Comparison of ENCODE assay signal across 13 cellular contexts in the genomic region with DNA sequence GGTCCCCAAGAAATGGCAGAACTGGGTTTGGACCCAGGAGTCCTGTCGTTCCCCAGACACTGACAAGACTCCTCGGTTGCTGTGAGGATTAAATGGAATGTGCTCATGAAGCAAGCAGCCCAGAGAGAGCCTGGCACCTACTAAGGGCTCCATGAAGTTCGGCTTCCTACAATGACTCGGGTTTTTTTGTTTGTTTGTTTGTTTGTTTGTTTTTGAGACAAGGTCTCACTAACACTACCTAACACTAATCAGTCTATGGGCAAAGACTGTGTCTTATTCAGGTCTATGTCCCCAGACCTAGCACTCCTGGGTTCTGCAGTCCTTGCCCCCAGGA. TPM values are rescaled to one million over a fixed set of nuclear protein-coding genes. Genes with fewer than 3 reads are reported as not detected.
A peak's percentile ranks its signal among the peaks of the same experiment; 100 is the strongest.
DNase-seq lines count a peak whose midpoint lies in the region; ATAC-seq, FAIRE-seq and TF ChIP-seq lines count a peak whose summit lies in the region.
"Had no signal": no experiment of that assay in that cellular context is flagged by ENCODE, and none has a peak within 500 bp of the region (broad histone marks: within the 10 kb centered on the region; RNA-seq: fewer than 3 reads in every experiment).

No MANE protein-coding gene starts in this region.

- H3K9ac ChIP-seq in keratinocyte (ENCODE audit: control insufficient read depth, extremely low read depth, insufficient read depth, low read length): no peak overlapping the region

- TF ChIP-seq RAD21 in A549 (conservative IDR thresholded peaks at IDR 0.05 in 1 of 2, IDR thresholded peaks at IDR 0.05 in 1 of 2): no peak

- no peak for ATAC-seq in A549
- no peak for ATAC-seq in GM19455 (IDR thresholded peaks at IDR 0.05; ENCODE audit: unreplicated experiment)

- H3K4me1 ChIP-seq in A549: peaks cover 34% of the 10 kb centered on the region
- H3K4me1 ChIP-seq in keratinocyte (ENCODE audit: control insufficient read depth, extremely low read depth, insufficient read depth, low read length): peaks cover 21% of the 10 kb centered on the region
- no peaks in the 10 kb centered on the region for H3K4me1 ChIP-seq in HAP-1
- H3K4me1 ChIP-seq: body of pancreas, colonic mucosa, lower lobe of right lung, stomach had no signal

- no peak for TF ChIP-seq POLR2A in A549 (IDR thresholded peaks at IDR 0.05; ENCODE audit: low read length)

- CTCF ChIA-PET in A549 (lab: Yijun Ruan, JAX) (interaction anchor here (0.7 to 4.6 kb wide), 17 partner anchors 11 to 662 kb away, joined by 3 to 26 read pairs (median 3); no protein-coding TSS in a partner anchor), HEK293T (lab: Yijun Ruan, JAX) (interaction anchor here (2.1 kb wide), 1 partner anchor 208 kb away, joined by 16 read pairs; no protein-coding TSS in a partner anchor)

- H3K79me2 ChIP-seq in keratinocyte (ENCODE audit: control insufficient read depth, insufficient read depth, low read length): no peaks in the 10 kb centered on the region

- in situ Hi-C loops in HAP-1 (cut with MboI; ENCODE audit: low sequenced_read_pairs): loop anchor here (5.0 to 10.0 kb wide), 2 partner anchors 109 to 216 kb away; no protein-coding TSS in a partner anchor

- H4K20me1 ChIP-seq in keratinocyte (ENCODE audit: control insufficient read depth, extremely low read depth, insufficient read depth, low read length): no peaks in the 10 kb centered on the region

- H3K9me1 ChIP-seq in keratinocyte (ENCODE audit: control insufficient read depth, extremely low read depth, insufficient read depth, low read length): no peaks in the 10 kb centered on the region

- FAIRE-seq in A549 (lab: Jason Lieb, UNC): no peak
- FAIRE-seq in keratinocyte (lab: Jason Lieb, UNC): no peak
- FAIRE-seq: small intestine had no signal

- dilution Hi-C loops in keratinocyte (cut with MboI; ENCODE audit: extremely low pct_ligation_motif_present, low sequenced_read_pairs): no loop called here

- H3K27ac ChIP-seq in A549: peak overlapping the region; percentile 63 to 85
- peak overlapping the region; percentile 8; the same call in 1 of the 2 replicates for H3K27ac ChIP-seq in WERI-Rb-1
- no peak overlapping the region for H3K27ac ChIP-seq in keratinocyte (ENCODE audit: control insufficient read depth, insufficient read depth, low read length)
- H3K27ac ChIP-seq: body of pancreas, colonic mucosa, lower lobe of right lung, stomach had no signal

- TF ChIP-seq EP300 in A549 (IDR thresholded peaks at IDR 0.05): no peak

- H3K36me3 ChIP-seq in WERI-Rb-1 (no peaks in the 10 kb centered on the region), keratinocyte (ENCODE audit: control insufficient read depth in 2 of 2, extremely low read depth in 1 of 2, insufficient read depth in 2 of 2, low read length in 2 of 2) (no peaks in the 10 kb centered on the region), HAP-1 (replicated peaks) (no peaks in the 10 kb centered on the region)
- H3K36me3 ChIP-seq: colonic mucosa, lower lobe of right lung, stomach had no signal

- TF ChIP-seq CTCF in A549 (IDR thresholded peaks at IDR 0.05) (no peak), WERI-Rb-1 (IDR thresholded peaks at IDR 0.05; ENCODE audit: low read depth, low read length) (no peak), keratinocyte (optimal IDR thresholded peaks at IDR 0.05 in 1 of 3, IDR thresholded peaks at IDR 0.05 in 1 of 3, conservative IDR thresholded peaks at IDR 0.05 in 1 of 3; ENCODE audit: extremely low read depth in 1 of 3, insufficient read depth in 2 of 3, low read length in 3 of 3) (no peak)

- 38% methylated on average over 4 of the region's 4 CpGs for whole genome bisulfite sequencing in A549 (ENCODE audit: missing lambda C conversion rate)

- no peaks in the 10 kb centered on the region for H3K27me3 ChIP-seq in WERI-Rb-1 (ENCODE audit: insufficient read depth, low read depth, severe bottlenecking)
- peaks cover 5% of the 10 kb centered on the region for H3K27me3 ChIP-seq in keratinocyte (ENCODE audit: control insufficient read depth, extremely low read depth, insufficient read depth, low read length)
- no peaks in the 10 kb centered on the region; the same call in 1 of the 2 replicates for H3K27me3 ChIP-seq in HAP-1 (ENCODE audit: low read depth)
- H3K27me3 ChIP-seq: body of pancreas, colonic mucosa had no signal

- H3K4me3 ChIP-seq in A549 (no peak overlapping the region), WERI-Rb-1 (ENCODE audit: low read depth, low read length) (no peak overlapping the region), keratinocyte (ENCODE audit: control insufficient read depth in 2 of 3, extremely low read depth in 1 of 3, insufficient read depth in 2 of 3, low read depth in 1 of 3, low read length in 3 of 3) (no peak overlapping the region), HAP-1 (no peak overlapping the region)
- H3K4me3 ChIP-seq: body of pancreas, colonic mucosa, lower lobe of right lung, stomach had no signal

- POLR2A ChIA-PET in A549 (lab: Yijun Ruan, JAX) (no interaction called here), HEK293T (lab: Yijun Ruan, JAX) (no interaction called here)

- H3K4me2 ChIP-seq in A549: peak overlapping the region; percentile 56
- H3K4me2 ChIP-seq in keratinocyte (ENCODE audit: control insufficient read depth, extremely low read depth, insufficient read depth, low read depth, low read length): peak overlapping the region; percentile 24

- DNase-seq in A549 (ENCODE audit: low read depth in 1 of 2, low spot score in 1 of 2): no peak
- DNase-seq in HEK293T (ENCODE audit: extremely low spot score): no peak
- DNase-seq in WERI-Rb-1: no peak
- no peak for DNase-seq in keratinocyte (ENCODE audit: low read depth, low spot score)
- no peak for DNase-seq in NCI-H146 treated with DMSO at 0.1 percent for 48 hours (lab: John Stamatoyannopoulos, UW; ENCODE audit: unreplicated experiment)
- no peak for DNase-seq in HAP-1 (ENCODE audit: low spot score in 2 of 2)
- DNase-seq in NCI-H146 (lab: John Stamatoyannopoulos, UW): no peak

- H2AFZ ChIP-seq in keratinocyte (ENCODE audit: control insufficient read depth, low read length): peak overlapping the region; percentile 80

- H3K9me3 ChIP-seq in A549: no peaks in the 10 kb centered on the region
- no peaks in the 10 kb centered on the region for H3K9me3 ChIP-seq in WERI-Rb-1 (ENCODE audit: severe bottlenecking)
- no peaks in the 10 kb centered on the region for H3K9me3 ChIP-seq in keratinocyte (ENCODE audit: control insufficient read depth, low read depth, low read length)
- H3K9me3 ChIP-seq in HAP-1: no peaks in the 10 kb centered on the region
- H3K9me3 ChIP-seq: body of pancreas, colonic mucosa, lower lobe of right lung, stomach had no signal

TF ChIP-seq in A549, 52 proteins besides CTCF, POLR2A, EP300 and RAD21:
- TF ChIP-seq TFCP2L1 (CRISPR knock-in tag; IDR thresholded peaks at IDR 0.05) (no peak), ZFP36 (IDR thresholded peaks at IDR 0.05; ENCODE audit: borderline replicate concordance, partially characterized antibody) (no peak), KDM5A (IDR thresholded peaks at IDR 0.05) (no peak)

TF ChIP-seq in HEK293T, 16 proteins besides CTCF, POLR2A, EP300 and RAD21 (continues in another document):
- TF ChIP-seq L3MBTL2 (conservative IDR thresholded peaks at IDR 0.05): no peak

RNA-seq across cellular contexts. Expression of gene LACTBL1, which starts 3.4 kb away (rescaled TPM):
- not detected in 2 replicates for polyA plus RNA-seq in A549 (2011; rRNA removed)
- polyA plus RNA-seq in A549 (2012; cell fraction: cytosol; rRNA removed): not detected in 2 replicates
- not detected in 2 replicates for polyA plus RNA-seq in A549 (2012; cell fraction: nucleus; rRNA removed)
- polyA plus RNA-seq in A549 (2017; fragmentation: RNase III; extraction: RNeasy Plus Mini Kit Qiagen cat#74134 plus additional on column Dnase treatment): not detected in 3 replicates
- polyA minus RNA-seq in A549 (2011; rRNA and poly(A)+ RNA removed): not detected in 2 replicates
- not detected in 3 replicates for polyA plus RNA-seq in keratinocyte
- not detected for polyA plus RNA-seq in keratinocyte (2011; ENCODE audit: low read depth)
- not detected in 2 replicates for polyA plus RNA-seq in keratinocyte (2011; cell fraction: cytosol; rRNA removed)
- not detected in 2 replicates for polyA plus RNA-seq in keratinocyte (2011; cell fraction: nucleus; rRNA removed)
- not detected in 2 replicates for polyA plus RNA-seq in keratinocyte (2012; ENCODE audit: low replicate concordance)
- not detected in 3 replicates for polyA minus RNA-seq in keratinocyte
- not detected for polyA minus RNA-seq in keratinocyte (2011; cell fraction: cytosol; rRNA and poly(A)+ RNA removed)
- polyA minus RNA-seq in keratinocyte (2011; cell fraction: nucleus; rRNA and poly(A)+ RNA removed): not detected in 2 replicates
- polyA plus RNA-seq: small intestine, stomach had no signal

RNA-seq across cellular contexts. Expression of gene TEX46, which starts 39.6 kb away (rescaled TPM):
- polyA plus RNA-seq in A549 (2011; rRNA removed) (not detected in 2 replicates), A549 (2017; fragmentation: RNase III; extraction: RNeasy Plus Mini Kit Qiagen cat#74134 plus additional on column Dnase treatment) (not detected in 3 replicates), keratinocyte (0.15 TPM in 1 of 3 replicates, not detected in the others)
- polyA plus RNA-seq in A549 (2012; cell fraction: cytosol; rRNA removed): not detected in 2 replicates
- not detected in 2 replicates for polyA plus RNA-seq in A549 (2012; cell fraction: nucleus; rRNA removed)
- polyA minus RNA-seq in A549 (2011; rRNA and poly(A)+ RNA removed): not detected in 2 replicates
- not detected for polyA plus RNA-seq in keratinocyte (2011; ENCODE audit: low read depth)
- 0.28 TPM in 1 of 2 replicates, not detected in the other for polyA plus RNA-seq in keratinocyte (2011; cell fraction: cytosol; rRNA removed)
- polyA plus RNA-seq in keratinocyte (2011; cell fraction: nucleus; rRNA removed): 0.37 TPM in 1 of 2 replicates, not detected in the other
- 0.44 TPM in 1 of 2 replicates, not detected in the other for polyA plus RNA-seq in keratinocyte (2012; ENCODE audit: low replicate concordance)
- not detected in 3 replicates for polyA minus RNA-seq in keratinocyte
- not detected for polyA minus RNA-seq in keratinocyte (2011; cell fraction: cytosol; rRNA and poly(A)+ RNA removed)
- not detected in 2 replicates for polyA minus RNA-seq in keratinocyte (2011; cell fraction: nucleus; rRNA and poly(A)+ RNA removed)
- polyA plus RNA-seq: small intestine, stomach had no signal

RNA-seq across cellular contexts. Expression of gene KDM1A, which starts 43.2 kb away (rescaled TPM):
- polyA plus RNA-seq in A549 (2011; rRNA removed) (71.8 and 80.3 TPM in 2 replicates), A549 (2017; fragmentation: RNase III; extraction: RNeasy Plus Mini Kit Qiagen cat#74134 plus additional on column Dnase treatment) (63.7 to 67.6 TPM (median 66.4 TPM) in 3 replicates), keratinocyte (82.0 to 99.1 TPM (median 84.8 TPM) in 3 replicates)
- 58.9 and 65.8 TPM in 2 replicates for polyA plus RNA-seq in A549 (2012; cell fraction: cytosol; rRNA removed)
- 58.4 and 107 TPM in 2 replicates for polyA plus RNA-seq in A549 (2012; cell fraction: nucleus; rRNA removed)
- 81.8 and 87.9 TPM in 2 replicates for polyA minus RNA-seq in A549 (2011; rRNA and poly(A)+ RNA removed)
- 40.6 TPM for polyA plus RNA-seq in keratinocyte (2011; ENCODE audit: low read depth)
- 62.5 and 65.4 TPM in 2 replicates for polyA plus RNA-seq in keratinocyte (2011; cell fraction: cytosol; rRNA removed)
- 84.7 and 104 TPM in 2 replicates for polyA plus RNA-seq in keratinocyte (2011; cell fraction: nucleus; rRNA removed)
- polyA plus RNA-seq in keratinocyte (2012; ENCODE audit: low replicate concordance): 39.2 and 65.3 TPM in 2 replicates
- polyA minus RNA-seq in keratinocyte: 75.0 to 131 TPM (median 102 TPM) in 3 replicates
- 52.2 TPM for polyA minus RNA-seq in keratinocyte (2011; cell fraction: cytosol; rRNA and poly(A)+ RNA removed)
- 32.9 and 48.7 TPM in 2 replicates for polyA minus RNA-seq in keratinocyte (2011; cell fraction: nucleus; rRNA and poly(A)+ RNA removed)
